ENCODE assay signal across 33 cellular contexts in the genomic region with DNA sequence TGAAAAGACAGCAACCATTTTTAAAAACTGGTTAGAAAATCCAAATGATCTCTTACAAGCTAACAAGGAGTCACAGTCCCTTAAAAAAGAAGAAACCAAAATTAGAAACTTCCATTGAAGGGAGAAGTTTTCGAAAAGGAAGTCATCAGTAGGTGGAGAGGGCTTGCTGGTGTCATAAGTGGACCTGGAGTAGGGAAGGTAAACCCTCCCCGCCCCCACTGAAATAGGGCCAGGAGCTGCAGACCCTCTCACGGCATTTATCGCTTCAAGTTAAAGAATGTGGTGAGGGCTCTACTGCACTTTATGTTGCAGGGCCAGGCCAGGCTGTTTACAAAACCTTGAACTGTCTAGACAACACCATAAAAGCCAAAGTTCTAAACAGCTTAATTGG. TPM values are rescaled to one million over a fixed set of nuclear protein-coding genes. Genes with fewer than 3 reads are reported as not detected.
A peak's percentile ranks its signal among the peaks of the same experiment; 100 is the strongest.
DNase-seq lines count a peak whose midpoint lies in the region; ATAC-seq and TF ChIP-seq lines count a peak whose summit lies in the region.
"Had no signal": no experiment of that assay in that cellular context is flagged by ENCODE, and none has a peak within 500 bp of the region (broad histone marks: within the 10 kb centered on the region; RNA-seq: fewer than 3 reads in every experiment).

No MANE protein-coding gene starts in this region.

- no peak overlapping the region for H3K4me2 ChIP-seq in GM23338
- no peak overlapping the region for H3K4me2 ChIP-seq in PC-9
- H3K4me2 ChIP-seq: KMS-11, SK-N-SH had no signal

- H3K36me3 ChIP-seq in GM23338 (ENCODE audit: insufficient read depth) (no peaks in the 10 kb centered on the region), RWPE2 (ENCODE audit: low read depth) (peaks cover 33% of the 10 kb centered on the region), PC-9 (ENCODE audit: low read depth) (no peaks in the 10 kb centered on the region)
- H3K36me3 ChIP-seq: gastroesophageal sphincter, pancreas, suprapubic skin, upper lobe of left lung had no signal

- POLR2A ChIA-PET in HEK293T (lab: Yijun Ruan, JAX) (interaction anchor here (1.0 kb wide), 1 partner anchor 10 kb away, joined by 3 read pairs; no protein-coding TSS in a partner anchor), PC-9 (lab: Charles Lee; ENCODE audit: unreplicated experiment) (interaction anchor here (0.6 kb wide), 1 partner anchor 420 kb away, joined by 3 read pairs; no protein-coding TSS in a partner anchor)

- H4K20me1 ChIP-seq in GM23338 (replicated peaks; ENCODE audit: insufficient read depth) (peaks cover 31% of the 10 kb centered on the region), PC-9 (ENCODE audit: insufficient read depth) (no peaks in the 10 kb centered on the region)

- no TSS peak for BruUV-seq in PC-9 (replicated peaks; lab: Mats Ljungman, UMichigan)

- intact Hi-C loops in PC-9 (cut with micrococcal nuclease; ENCODE audit: unreplicated experiment), result loop anchor here (5.0 kb wide), 1 partner anchor 1037 kb away; no protein-coding TSS in a partner anchor

- ATAC-seq in GM23338 (no peak), RWPE2 (ENCODE audit: low read depth) (no peak)
- ATAC-seq: activated T-helper 17 cell treated with anti-CD3 and anti-CD28 coated beads, Interleukin-2, amount 50 U/mL, for 72 hours; gastroesophageal sphincter; left lobe of liver; pancreas; stimulated activated memory B cell treated with anti-CD40 and anti-IgM and Interleukin-4, amounts not matched to agents 10 μg/mL and 1 μg/mL and 100 μg/mL, for 72 hours had no signal

- H3K27me3 Mint-ChIP-seq in GM23338 (ENCODE audit: insufficient read depth, low read depth, poor library complexity), result peaks cover 94% of the 10 kb centered on the region

- no peak overlapping the region for H3K27ac Mint-ChIP-seq in GM23338
- H3K27ac Mint-ChIP-seq: activated naive CD4-positive, alpha-beta T cell treated with anti-CD3 and anti-CD28 coated beads, Interleukin-2, amount 50 U/mL, for 24 hours; activated T-helper 17 cell treated with anti-CD3 and anti-CD28 coated beads, Interleukin-2, amount 50 U/mL, for 72 hours; stimulated activated memory B cell treated with anti-CD40 and anti-IgM and Interleukin-4, amounts not matched to agents 10 μg/mL and 1 μg/mL and 100 μg/mL, for 72 hours had no signal

- no peak overlapping the region for H3K27ac ChIP-seq in GM23338 (ENCODE audit: low read depth)
- H3K27ac ChIP-seq in RWPE2 (ENCODE audit: poor library complexity, severe bottlenecking), result peak overlapping the region; percentile 95
- no peak overlapping the region for H3K27ac ChIP-seq in PC-9
- H3K27ac ChIP-seq: gastroesophageal sphincter, KMS-11, pancreas, skin epidermis, suprapubic skin, upper lobe of left lung had no signal

- H3K27me3 ChIP-seq in GM23338 (ENCODE audit: insufficient read depth) (peaks cover 99% of the 10 kb centered on the region), RWPE2 (ENCODE audit: insufficient read depth, poor library complexity, severe bottlenecking) (no peaks in the 10 kb centered on the region), PC-9 (ENCODE audit: insufficient read depth, low read depth) (peaks cover 42% of the 10 kb centered on the region)
- H3K27me3 ChIP-seq: MG63 had no signal

- CTCF ChIA-PET in HEK293T (lab: Yijun Ruan, JAX) (interaction anchor here (0.7 kb wide), 1 partner anchor 735 kb away, joined by 3 read pairs; no protein-coding TSS in a partner anchor), PC-9 (lab: Charles Lee) (interaction anchor here (0.6 to 1.5 kb wide), 3 partner anchors 13 to 544 kb away, joined by 3 to 6 read pairs (median 4); no protein-coding TSS in a partner anchor)

- no peaks in the 10 kb centered on the region for H3K79me2 ChIP-seq in GM23338 (replicated peaks; ENCODE audit: insufficient read depth)
- H3K79me2 ChIP-seq in PC-9 (ENCODE audit: low read depth), result no peaks in the 10 kb centered on the region

- peaks cover 37% of the 10 kb centered on the region for H3K4me1 ChIP-seq in GM23338 (ENCODE audit: insufficient read depth)
- no peaks in the 10 kb centered on the region for H3K4me1 ChIP-seq in RWPE2 (ENCODE audit: insufficient read depth, poor library complexity, severe bottlenecking)
- H3K4me1 ChIP-seq in PC-9 (replicated peaks; ENCODE audit: insufficient read depth), result no peaks in the 10 kb centered on the region
- H3K4me1 ChIP-seq: pancreas had no signal

- peaks cover 5% of the 10 kb centered on the region for H3K9me3 Mint-ChIP-seq in GM23338
- H3K9me3 Mint-ChIP-seq: activated naive CD4-positive, alpha-beta T cell treated with anti-CD3 and anti-CD28 coated beads, Interleukin-2, amount 50 U/mL, for 24 hours had no signal

- peaks cover 22% of the 10 kb centered on the region for H3K4me1 Mint-ChIP-seq in GM23338

- peaks cover 48% of the 10 kb centered on the region for H3F3A ChIP-seq in GM23338 (replicated peaks; ENCODE audit: low read depth)
- no peaks in the 10 kb centered on the region for H3F3A ChIP-seq in PC-9 (ENCODE audit: insufficient read depth, low read depth)

- no peak overlapping the region for H3K4me3 Mint-ChIP-seq in GM23338
- H3K4me3 Mint-ChIP-seq: activated naive CD4-positive, alpha-beta T cell treated with anti-CD3 and anti-CD28 coated beads, Interleukin-2, amount 50 U/mL, for 24 hours; stimulated activated memory B cell treated with anti-CD40 and anti-IgM and Interleukin-4, amounts not matched to agents 10 μg/mL and 1 μg/mL and 100 μg/mL, for 72 hours had no signal

- TF ChIP-seq CTCF in GM23338 (conservative IDR thresholded peaks at IDR 0.05; ENCODE audit: low read depth in 2 of 2), result no peak
- TF ChIP-seq CTCF in RWPE2 (IDR thresholded peaks at IDR 0.05; ENCODE audit: poor library complexity, severe bottlenecking), result no peak
- TF ChIP-seq CTCF in PC-9 (conservative IDR thresholded peaks at IDR 0.05), result no peak

- H3K9me3 ChIP-seq in RWPE2 (ENCODE audit: severe bottlenecking), result no peaks in the 10 kb centered on the region
- no peaks in the 10 kb centered on the region for H3K9me3 ChIP-seq in PC-9 (ENCODE audit: insufficient read depth, low read depth)
- H3K9me3 ChIP-seq: Caco-2, gastroesophageal sphincter, MG63, pancreas, SK-N-SH, suprapubic skin, upper lobe of left lung had no signal

- H2AFZ ChIP-seq in GM23338 (no peak overlapping the region), PC-9 (no peak overlapping the region)

- H3K9me2 ChIP-seq in GM23338 (ENCODE audit: insufficient read depth), result no peaks in the 10 kb centered on the region
- no peaks in the 10 kb centered on the region for H3K9me2 ChIP-seq in PC-9 (ENCODE audit: insufficient read depth)
- H3K9me2 ChIP-seq: SK-N-SH had no signal

- no peaks in the 10 kb centered on the region; the same call in 2 of the 3 replicates for H3K36me3 Mint-ChIP-seq in GM23338 (ENCODE audit: low read depth)
- H3K36me3 Mint-ChIP-seq: stimulated activated memory B cell treated with anti-CD40 and anti-IgM and Interleukin-4, amounts not matched to agents 10 μg/mL and 1 μg/mL and 100 μg/mL, for 72 hours had no signal

- DNase-seq in ELF-1 (ENCODE audit: low read depth, low spot score), result peak; percentile 25
- DNase-seq in GM23338 (ENCODE audit: low spot score), result no peak
- DNase-seq in RWPE2 (ENCODE audit: low spot score), result no peak
- peak; percentile 65 for DNase-seq in islet precursor cell
- DNase-seq in superior temporal gyrus (ENCODE audit: extremely low spot score), result no peak
- DNase-seq in HEK293T (ENCODE audit: extremely low spot score), result no peak
- DNase-seq in PC-9, result no peak
- DNase-seq: activated CD4-positive, alpha-beta T cell treated with anti-CD3 and anti-CD28 coated beads, Interleukin-2, amount 50 U/mL, for 48 hours; C1 segment of cervical spinal cord; Caco-2; DMS53; GDM1; MG63; NCI-H1930; NCI-H226; NCI-H82; pancreas; retina; SK-N-SH; upper lobe of left lung had no signal

- H3K4me3 ChIP-seq in GM23338 (no peak overlapping the region), RWPE2 (ENCODE audit: severe bottlenecking) (no peak overlapping the region), PC-9 (no peak overlapping the region)
- H3K4me3 ChIP-seq: gastroesophageal sphincter, MG63, pancreas, skin epidermis, suprapubic skin, upper lobe of left lung had no signal

TF ChIP-seq in HEK293T, 16 proteins besides CTCF, POLR2A, EP300 and RAD21 (continues in another document):
- TF ChIP-seq ARNT (IDR thresholded peaks at IDR 0.05) (no peak), L3MBTL2 (conservative IDR thresholded peaks at IDR 0.05) (no peak), SUZ12 (IDR thresholded peaks at IDR 0.05) (no peak), BHLHE40 (IDR thresholded peaks at IDR 0.05; ENCODE audit: borderline replicate concordance) (no peak), TARDBP (IDR thresholded peaks at IDR 0.05) (no peak), FOXA1 (IDR thresholded peaks at IDR 0.05) (no peak), NFRKB (IDR thresholded peaks at IDR 0.05) (no peak), ELF4 (IDR thresholded peaks at IDR 0.05) (no peak), FOXM1 (IDR thresholded peaks at IDR 0.05; ENCODE audit: borderline replicate concordance) (no peak), SP1 (IDR thresholded peaks at IDR 0.05) (no peak), ZNF384 (IDR thresholded peaks at IDR 0.05) (no peak), FOXK2 (IDR thresholded peaks at IDR 0.05) (no peak)
- TF ChIP-seq, protein P1, sequence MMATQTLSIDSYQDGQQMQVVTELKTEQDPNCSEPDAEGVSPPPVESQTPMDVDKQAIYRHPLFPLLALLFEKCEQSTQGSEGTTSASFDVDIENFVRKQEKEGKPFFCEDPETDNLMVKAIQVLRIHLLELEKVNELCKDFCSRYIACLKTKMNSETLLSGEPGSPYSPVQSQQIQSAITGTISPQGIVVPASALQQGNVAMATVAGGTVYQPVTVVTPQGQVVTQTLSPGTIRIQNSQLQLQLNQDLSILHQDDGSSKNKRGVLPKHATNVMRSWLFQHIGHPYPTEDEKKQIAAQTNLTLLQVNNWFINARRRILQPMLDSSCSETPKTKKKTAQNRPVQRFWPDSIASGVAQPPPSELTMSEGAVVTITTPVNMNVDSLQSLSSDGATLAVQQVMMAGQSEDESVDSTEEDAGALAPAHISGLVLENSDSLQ (IDR thresholded peaks at IDR 0.05), result no peak

RNA-seq across cellular contexts. Expression of a gene that starts 2.9 kb away (rescaled TPM):
- total RNA-seq in GM23338 (2014; rRNA removed; shearing (Covaris generic)), result not detected in 2 replicates
- polyA plus RNA-seq in GM23338 (2016; fragmentation: Nextera tagmentation; extraction: Ambion mirVana), result not detected in 2 replicates
- not detected in 2 replicates for total RNA-seq in PC-9 (2021)
- total RNA-seq: activated T-helper 17 cell treated with anti-CD3 and anti-CD28 coated beads, Interleukin-2, amount 50 U/mL, for 72 hours; Caco-2; chondrocyte; gastroesophageal sphincter; left lobe of liver; mucosa of gallbladder; OCI-LY7; pancreas; suprapubic skin; T-helper 1 cell treated with Interleukin-12 subunit alpha and Interleukin-12 subunit beta and Interleukin-4 antibody, amounts not matched to agents 30 ng/mL and 1 ng/mL, for 36 hours; upper lobe of left lung had no signal
- polyA plus RNA-seq: neural cell, pancreas, SK-N-SH had no signal

RNA-seq across cellular contexts. Expression of a gene that starts 6.6 kb away (rescaled TPM):
- total RNA-seq in GM23338 (2014; rRNA removed; shearing (Covaris generic)), result not detected in 2 replicates
- not detected in 2 replicates for polyA plus RNA-seq in GM23338 (2016; fragmentation: Nextera tagmentation; extraction: Ambion mirVana)
- total RNA-seq in PC-9 (2021), result not detected in 2 replicates
- total RNA-seq: activated T-helper 17 cell treated with anti-CD3 and anti-CD28 coated beads, Interleukin-2, amount 50 U/mL, for 72 hours; Caco-2; chondrocyte; left lobe of liver; mucosa of gallbladder; OCI-LY7; pancreas; T-helper 1 cell treated with Interleukin-12 subunit alpha and Interleukin-12 subunit beta and Interleukin-4 antibody, amounts not matched to agents 30 ng/mL and 1 ng/mL, for 36 hours had no signal
- polyA plus RNA-seq: neural cell, pancreas had no signal

RNA-seq across cellular contexts. Expression of a gene that starts 10.4 kb away (rescaled TPM):
- total RNA-seq in GM23338 (2014; rRNA removed; shearing (Covaris generic)), result not detected in 2 replicates
- polyA plus RNA-seq in GM23338 (2016; fragmentation: Nextera tagmentation; extraction: Ambion mirVana), result not detected in 2 replicates
- total RNA-seq in PC-9 (2021), result not detected in 2 replicates
- total RNA-seq: activated T-helper 17 cell treated with anti-CD3 and anti-CD28 coated beads, Interleukin-2, amount 50 U/mL, for 72 hours; Caco-2; chondrocyte; gastroesophageal sphincter; left lobe of liver; mucosa of gallbladder; pancreas; suprapubic skin; T-helper 1 cell treated with Interleukin-12 subunit alpha and Interleukin-12 subunit beta and Interleukin-4 antibody, amounts not matched to agents 30 ng/mL and 1 ng/mL, for 36 hours; upper lobe of left lung had no signal
- polyA plus RNA-seq: neural cell, pancreas, SK-N-SH had no signal

RNA-seq across cellular contexts. Expression of a gene that starts 12.6 kb away (rescaled TPM):
- not detected in 2 replicates for total RNA-seq in GM23338 (2014; rRNA removed; shearing (Covaris generic))
- not detected in 2 replicates for polyA plus RNA-seq in GM23338 (2016; fragmentation: Nextera tagmentation; extraction: Ambion mirVana)
- total RNA-seq in PC-9 (2021), result not detected in 2 replicates
- total RNA-seq: activated T-helper 17 cell treated with anti-CD3 and anti-CD28 coated beads, Interleukin-2, amount 50 U/mL, for 72 hours; Caco-2; chondrocyte; left lobe of liver; OCI-LY7; T-helper 1 cell treated with Interleukin-12 subunit alpha and Interleukin-12 subunit beta and Interleukin-4 antibody, amounts not matched to agents 30 ng/mL and 1 ng/mL, for 36 hours had no signal
- polyA plus RNA-seq: neural cell had no signal

RNA-seq across cellular contexts. Expression of a gene that starts 17.4 kb away (rescaled TPM):
- total RNA-seq in GM23338 (2014; rRNA removed; shearing (Covaris generic)), result 0.47 TPM in 1 of 2 replicates, not detected in the other
- not detected in 2 replicates for polyA plus RNA-seq in GM23338 (2016; fragmentation: Nextera tagmentation; extraction: Ambion mirVana)
- total RNA-seq in PC-9 (2021), result not detected in 2 replicates
- total RNA-seq: activated T-helper 17 cell treated with anti-CD3 and anti-CD28 coated beads, Interleukin-2, amount 50 U/mL, for 72 hours; Caco-2; chondrocyte; gastroesophageal sphincter; left lobe of liver; mucosa of gallbladder; OCI-LY7; pancreas; T-helper 1 cell treated with Interleukin-12 subunit alpha and Interleukin-12 subunit beta and Interleukin-4 antibody, amounts not matched to agents 30 ng/mL and 1 ng/mL, for 36 hours; upper lobe of left lung had no signal
- polyA plus RNA-seq: neural cell, pancreas, SK-N-SH had no signal

Comparison
In these comparisons a context has a peak if more than half of its experiments do, and no peak if none do; other contexts are left out.
1. DNase-seq: peak in ELF-1 (single experiment) and islet precursor cell (single experiment); none in GM23338 (single experiment), RWPE2 (single experiment), superior temporal gyrus (single experiment), HEK293T (single experiment) and PC-9 (0 of 2).